16 cellular contexts compared by ENCODE assay signal in genomic region chrX:96389314-96390048, GRCh38.
"Had no signal": no experiment of that assay in that cellular context is flagged by ENCODE, and none has a peak within 500 bp of the region (broad histone marks: within the 10 kb centered on the region; RNA-seq: fewer than 3 reads in every experiment).

No MANE protein-coding gene starts in this region.

- H3K4me1 Mint-ChIP-seq: activated CD4-positive, alpha-beta T cell treated with anti-CD3 and anti-CD28 coated beads, Interleukin-2, amount 10 ng/mL, durations not matched to agents 24 days and 14 days; activated naive CD4-positive, alpha-beta T cell treated with anti-CD3 and anti-CD28 coated beads, Interleukin-2, amount 50 U/mL, for 24 hours; stimulated activated naive CD8-positive, alpha-beta T cell treated with anti-CD3 and anti-CD28 coated beads, Interleukin-15, amount 100 ng/mL, for 72 hours had no signal

- H3K4me3 Mint-ChIP-seq: activated CD4-positive, alpha-beta T cell treated with anti-CD3 and anti-CD28 coated beads, Interleukin-2, amount 10 ng/mL, durations not matched to agents 24 days and 14 days; activated CD8-positive, alpha-beta T cell treated with anti-CD3 and anti-CD28 coated beads, Interleukin-2, amount 10 ng/mL, durations not matched to agents 7 days and 5 days; activated naive CD4-positive, alpha-beta T cell treated with anti-CD3 and anti-CD28 coated beads, Interleukin-2, amount 50 U/mL, for 24 hours; activated T-cell treated with anti-CD3 and anti-CD28 coated beads, Interleukin-2, amount 50 U/mL, for 4 hours; natural killer cell treated with Interleukin-12 subunit alpha and Interleukin-12 subunit beta and Interleukin-15 and Interleukin-18, amount 100 ng/mL, for 72 hours; stimulated activated naive CD8-positive, alpha-beta T cell treated with anti-CD3 and anti-CD28 coated beads, Interleukin-15, amount 100 ng/mL, for 72 hours had no signal

- H3K9me3 ChIP-seq: lower lobe of right lung, suprapubic skin, transverse colon had no signal

- H3K36me3 Mint-ChIP-seq: activated naive CD4-positive, alpha-beta T cell treated with anti-CD3 and anti-CD28 coated beads, Interleukin-2, amount 50 U/mL, for 24 hours; natural killer cell treated with Interleukin-12 subunit alpha and Interleukin-12 subunit beta and Interleukin-15 and Interleukin-18, amount 100 ng/mL, for 72 hours had no signal

- H3K9me3 Mint-ChIP-seq: activated CD4-positive, alpha-beta T cell treated with anti-CD3 and anti-CD28 coated beads, Interleukin-2, amount 10 ng/mL, durations not matched to agents 24 days and 14 days; activated naive CD4-positive, alpha-beta T cell treated with anti-CD3 and anti-CD28 coated beads, Interleukin-2, amount 50 U/mL, for 24 hours; activated T-cell treated with anti-CD3 and anti-CD28 coated beads, Interleukin-2, amount 50 U/mL, for 4 hours; natural killer cell treated with Interleukin-12 subunit alpha and Interleukin-12 subunit beta and Interleukin-15 and Interleukin-18, amount 100 ng/mL, for 72 hours; stimulated activated naive CD8-positive, alpha-beta T cell treated with anti-CD3 and anti-CD28 coated beads, Interleukin-15, amount 100 ng/mL, for 72 hours had no signal

- H3K4me2 ChIP-seq: hepatocyte had no signal

- ATAC-seq: activated CD8-positive, alpha-beta T cell treated with anti-CD3 and anti-CD28 coated beads, Interleukin-2, amount 10 ng/mL, durations not matched to agents 7 days and 5 days; activated T-cell treated with anti-CD3 and anti-CD28 coated beads, Interleukin-2, amount 50 U/mL, for 4 hours; lower lobe of right lung; natural killer cell treated with Interleukin-12 subunit alpha and Interleukin-12 subunit beta and Interleukin-15 and Interleukin-18, amount 100 ng/mL, for 72 hours; stimulated activated naive CD8-positive, alpha-beta T cell treated with anti-CD3 and anti-CD28 coated beads, Interleukin-15, amount 100 ng/mL, for 72 hours had no signal

- DNase-seq: activated CD4-positive, alpha-beta T cell treated with anti-CD3 and anti-CD28 coated beads, Interleukin-2, amount 10 ng/mL, durations not matched to agents 24 days and 14 days; activated CD8-positive, alpha-beta T cell treated with anti-CD3 and anti-CD28 coated beads, Interleukin-2, amount 10 ng/mL, durations not matched to agents 7 days and 5 days; activated effector memory CD4-positive, alpha-beta T cell treated with Interleukin-2 at 50 U/mL for 16 hours; activated T-cell treated with anti-CD3 and anti-CD28 coated beads, Interleukin-2, amount 50 U/mL, for 4 hours; islet precursor cell; lower lobe of right lung; stimulated activated CD4-positive, alpha-beta T cell treated with anti-CD3 and anti-CD28 coated beads, Interleukin-4, amount 100 ng/mL, for 1 hour; stimulated activated naive CD8-positive, alpha-beta T cell treated with anti-CD3 and anti-CD28 coated beads, Interleukin-15, amount 100 ng/mL, for 72 hours; T1000; transverse colon had no signal

- H3K27ac Mint-ChIP-seq: activated CD4-positive, alpha-beta T cell treated with anti-CD3 and anti-CD28 coated beads, Interleukin-2, amount 10 ng/mL, durations not matched to agents 24 days and 14 days; activated CD8-positive, alpha-beta T cell treated with anti-CD3 and anti-CD28 coated beads, Interleukin-2, amount 10 ng/mL, durations not matched to agents 7 days and 5 days; activated naive CD4-positive, alpha-beta T cell treated with anti-CD3 and anti-CD28 coated beads, Interleukin-2, amount 50 U/mL, for 24 hours; natural killer cell treated with Interleukin-12 subunit alpha and Interleukin-12 subunit beta and Interleukin-15 and Interleukin-18, amount 100 ng/mL, for 72 hours; stimulated activated naive CD8-positive, alpha-beta T cell treated with anti-CD3 and anti-CD28 coated beads, Interleukin-15, amount 100 ng/mL, for 72 hours had no signal

- H3K4me3 ChIP-seq: hepatocyte, lower lobe of right lung, skin epidermis, suprapubic skin, transverse colon had no signal

- FAIRE-seq: endometrium had no signal

- H3K4me1 ChIP-seq: lower lobe of right lung, suprapubic skin, transverse colon had no signal

- H3K36me3 ChIP-seq: lower lobe of right lung, suprapubic skin, transverse colon had no signal

- H3K27me3 Mint-ChIP-seq: activated CD4-positive, alpha-beta T cell treated with anti-CD3 and anti-CD28 coated beads, Interleukin-2, amount 10 ng/mL, durations not matched to agents 24 days and 14 days; activated naive CD4-positive, alpha-beta T cell treated with anti-CD3 and anti-CD28 coated beads, Interleukin-2, amount 50 U/mL, for 24 hours; stimulated activated naive CD8-positive, alpha-beta T cell treated with anti-CD3 and anti-CD28 coated beads, Interleukin-15, amount 100 ng/mL, for 72 hours had no signal

- H3K27me3 ChIP-seq: hepatocyte, suprapubic skin, transverse colon had no signal
